8 cellular contexts compared by ENCODE assay signal in the genomic region with DNA sequence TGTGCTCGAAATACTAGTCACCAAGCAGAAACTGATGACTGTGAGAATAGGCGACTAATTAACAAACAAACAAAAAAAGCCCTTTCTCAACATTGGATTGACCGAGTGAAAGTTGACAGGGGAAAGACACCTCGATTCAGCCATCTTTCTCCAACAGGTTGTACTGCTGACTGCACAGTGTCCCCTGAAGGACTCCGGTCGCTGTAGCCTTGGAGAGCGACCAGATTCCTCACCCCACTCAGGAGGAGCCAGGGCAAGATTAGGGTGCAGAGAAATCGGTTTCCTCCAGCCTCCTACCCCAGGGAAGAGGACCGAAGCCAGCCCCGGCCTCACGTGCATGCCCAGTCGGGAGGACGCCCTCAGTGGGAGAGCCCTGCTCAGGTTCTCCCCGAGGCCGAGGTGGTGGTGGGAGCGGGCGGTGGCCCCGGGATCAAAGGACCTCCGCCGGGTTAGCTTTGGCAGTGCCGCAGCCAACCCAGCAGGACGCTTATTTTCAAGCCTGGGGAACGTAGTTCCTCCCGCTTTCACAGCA. TPM values are rescaled to one million over a fixed set of nuclear protein-coding genes. Genes with fewer than 3 reads are reported as not detected.
DNase-seq lines count a peak whose midpoint lies in the region; ATAC-seq lines count a peak whose summit lies in the region.

No MANE protein-coding gene starts in this region.

- no peaks in the 10 kb centered on the region for H3K27me3 Mint-ChIP-seq in activated naive CD8-positive, alpha-beta T cell treated with anti-CD3 and anti-CD28 coated beads, Interleukin-2, amount 50 U/mL, for 24 hours

- peak overlapping the region; percentile 88 for H3K4me3 Mint-ChIP-seq in activated naive CD8-positive, alpha-beta T cell treated with anti-CD3 and anti-CD28 coated beads, Interleukin-2, amount 50 U/mL, for 24 hours

- H3K4me1 Mint-ChIP-seq in activated naive CD8-positive, alpha-beta T cell treated with anti-CD3 and anti-CD28 coated beads, Interleukin-2, amount 50 U/mL, for 24 hours: peaks cover 42% of the 10 kb centered on the region

- H3K27ac Mint-ChIP-seq in activated naive CD8-positive, alpha-beta T cell treated with anti-CD3 and anti-CD28 coated beads, Interleukin-2, amount 50 U/mL, for 24 hours: peak overlapping the region; percentile 89

- peaks cover 4% of the 10 kb centered on the region for H3K36me3 Mint-ChIP-seq in activated naive CD8-positive, alpha-beta T cell treated with anti-CD3 and anti-CD28 coated beads, Interleukin-2, amount 50 U/mL, for 24 hours (ENCODE audit: low read depth)

- DNase-seq in 8988T (peak; percentile 17), NCI-H345 treated with DMSO at 0.1 percent for 48 hours (lab: John Stamatoyannopoulos, UW; ENCODE audit: unreplicated experiment) (peak; percentile 18), left cardiac atrium (no peak), pons (ENCODE audit: low spot score) (peak; percentile 47)
- DNase-seq in activated naive CD8-positive, alpha-beta T cell treated with anti-CD3 and anti-CD28 coated beads, Interleukin-2, amount 50 U/mL, for 24 hours: peak; percentile 48
- no peak for DNase-seq in activated effector memory CD4-positive, alpha-beta T cell treated with anti-CD3 and anti-CD28 coated beads, Interleukin-2, amount 50 U/mL, for 16 hours

- H3K9me3 Mint-ChIP-seq in activated naive CD8-positive, alpha-beta T cell treated with anti-CD3 and anti-CD28 coated beads, Interleukin-2, amount 50 U/mL, for 24 hours: no peaks in the 10 kb centered on the region

- ATAC-seq in GM18511 (IDR thresholded peaks at IDR 0.05; ENCODE audit: unreplicated experiment) (peak; percentile 25), HG02981 (IDR thresholded peaks at IDR 0.05; ENCODE audit: unreplicated experiment) (peak; percentile 18), left cardiac atrium (peak; percentile 21 to 41)
- ATAC-seq in activated naive CD8-positive, alpha-beta T cell treated with anti-CD3 and anti-CD28 coated beads, Interleukin-2, amount 50 U/mL, for 24 hours: peak; percentile 6

- intact Hi-C loops in left cardiac atrium (cut with DNase I): loop anchor here in 1 of 2 donors (5.0 kb wide), 1 partner anchor 118 kb away; the partner anchor contains the start of gene STPG2

RNA-seq across cellular contexts. Expression of gene RAP1GDS1, which starts 1.1 kb away (rescaled TPM):
- 10 to 100 TPM; 16.0 to 16.1 TPM for total RNA-seq in left cardiac atrium

Comparison
In these comparisons a context has a peak if more than half of its experiments do, and no peak if none do; other contexts are left out.
1. DNase-seq: peak in 8988T (single experiment), NCI-H345 treated with DMSO at 0.1 percent for 48 hours (single experiment), activated naive CD8-positive, alpha-beta T cell treated with anti-CD3 and anti-CD28 coated beads, Interleukin-2, amount 50 U/mL, for 24 hours (single experiment) and pons (single experiment); none in left cardiac atrium (single experiment) and activated effector memory CD4-positive, alpha-beta T cell treated with anti-CD3 and anti-CD28 coated beads, Interleukin-2, amount 50 U/mL, for 16 hours (single experiment).
2. Peak in every context shown above with its lines, with median percentiles within 50 percentile points of each other: ATAC-seq.